Comparison of ENCODE assay signal across 17 cellular contexts in the genomic region with DNA sequence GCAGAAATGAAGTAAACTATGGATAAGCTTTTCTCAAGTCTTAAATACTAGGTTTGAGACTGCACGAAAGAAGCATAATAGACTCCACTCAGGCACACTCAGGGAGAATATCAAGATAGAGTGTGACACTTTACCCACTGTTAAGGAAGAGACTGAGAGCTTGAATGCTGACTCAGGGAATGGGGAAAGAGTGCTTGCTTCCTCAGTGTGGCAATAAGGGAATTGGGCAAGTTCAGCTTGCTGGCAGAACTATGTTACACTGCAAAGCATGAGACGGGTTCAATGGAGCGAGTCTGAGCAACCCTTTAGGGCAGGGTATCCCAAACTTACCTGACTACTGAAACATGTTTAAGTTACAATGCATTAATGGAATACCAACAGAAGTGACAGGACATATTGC.
DNase-seq lines count a peak whose midpoint lies in the region; TF ChIP-seq lines count a peak whose summit lies in the region.
"Had no signal": no experiment of that assay in that cellular context is flagged by ENCODE, and none has a peak within 500 bp of the region (broad histone marks: within the 10 kb centered on the region; RNA-seq: fewer than 3 reads in every experiment).

No MANE protein-coding gene starts in this region.

- 92 to 100% methylated on average over 3 of the region's 3 CpGs for WGBS in endodermal cell (ENCODE audit: insufficient coverage in 1 of 2, insufficient read length in 1 of 2), 2 experiments
- 48 to 83% (median 63%) methylated on average over 3 of the region's 3 CpGs for WGBS in spleen, 5 donors

- H3K4me1 ChIP-seq in endodermal cell (ENCODE audit: control insufficient read depth, insufficient read depth, low read length) (peaks cover 2% of the 10 kb centered on the region), spleen (peaks cover 0 to 29% (median 0%) of the 10 kb centered on the region in 6 donors)
- H3K4me1 ChIP-seq: HAP-1, pancreas had no signal

- no peaks in the 10 kb centered on the region for H3K4me1 Mint-ChIP-seq in endodermal cell
- peaks cover 8% of the 10 kb centered on the region for H3K4me1 Mint-ChIP-seq in Calu3 (ENCODE audit: low read depth, unreplicated experiment)

- H3K4me3 ChIP-seq in SK-N-MC (no peak overlapping the region), fibroblast of the aortic adventitia (ENCODE audit: low read depth, low read length) (no peak overlapping the region), endodermal cell (ENCODE audit: low read length) (no peak overlapping the region), spleen (no peak overlapping the region)
- H3K4me3 ChIP-seq: HAP-1, pancreas had no signal

- no TSS peak for BruUV-seq in Calu3 (replicated peaks; lab: Mats Ljungman, UMichigan)

- no peak for TF ChIP-seq CTCF in fibroblast of the aortic adventitia (IDR thresholded peaks at IDR 0.05; ENCODE audit: insufficient read depth, low read length)
- no peak for TF ChIP-seq CTCF in endodermal cell (conservative IDR thresholded peaks at IDR 0.05)
- TF ChIP-seq CTCF in spleen (IDR thresholded peaks at IDR 0.05 in 8 of 11, conservative IDR thresholded peaks at IDR 0.05 in 3 of 11): no peak
- no peak for TF ChIP-seq CTCF in Calu3 (IDR thresholded peaks at IDR 0.05; ENCODE audit: unreplicated experiment)

- H3K27me3 Mint-ChIP-seq in endodermal cell (ENCODE audit: insufficient read depth) (no peaks in the 10 kb centered on the region), Calu3 (ENCODE audit: unreplicated experiment) (no peaks in the 10 kb centered on the region)
- H3K27me3 Mint-ChIP-seq: stimulated activated memory B cell treated with anti-CD40 and anti-IgM and Interleukin-4, amounts not matched to agents 10 μg/mL and 1 μg/mL and 100 μg/mL, for 72 hours had no signal

- DNase-seq in GF-D8 (lab: John Stamatoyannopoulos, UW) (peak; percentile 32), SK-N-MC (ENCODE audit: low read depth, low spot score) (peak; percentile 24), fibroblast of the aortic adventitia (ENCODE audit: low read depth) (peak; percentile 6), mucosa of gallbladder (ENCODE audit: low spot score) (peak; percentile 18), endodermal cell (no peak), NCI-H187 treated with DMSO at 0.1 percent for 48 hours (lab: John Stamatoyannopoulos, UW) (no peak), spleen (no peak), Calu3 (no peak)
- DNase-seq: activated CD4-positive, alpha-beta T cell treated with anti-CD3 and anti-CD28 coated beads for 1 hour; activated T-cell treated with anti-CD3 and anti-CD28 coated beads, Interleukin-2, amount 50 U/mL, for 1 hour; dermis blood vessel endothelial cell; NCI-H1417 treated with DMSO at 0.1 percent for 48 hours; NCI-H774; stimulated activated CD4-positive, alpha-beta T cell treated with anti-CD3 and anti-CD28 coated beads, Interleukin-4, amount 100 ng/mL, for 1 hour had no signal

- intact Hi-C loops in spleen (cut with DNase I; ENCODE audit: low total_unique reads): no loop called here
- intact Hi-C loops in Calu3 (cut with micrococcal nuclease; ENCODE audit: unreplicated experiment): no loop called here

- H3K27ac ChIP-seq in SK-N-MC (no peak overlapping the region), endodermal cell (ENCODE audit: low read depth, low read length) (no peak overlapping the region), spleen (peak overlapping the region in 4 of 8 donors; percentile 39 to 65 (median 42))
- H3K27ac ChIP-seq: pancreas had no signal

- no peak overlapping the region for H3K9ac ChIP-seq in SK-N-MC (ENCODE audit: insufficient read length)
- no peak overlapping the region for H3K9ac ChIP-seq in endodermal cell (ENCODE audit: extremely low read depth, low read length, poor library complexity, severe bottlenecking)

- H3K36me3 Mint-ChIP-seq in endodermal cell (ENCODE audit: low read depth): no peaks in the 10 kb centered on the region
- no peaks in the 10 kb centered on the region for H3K36me3 Mint-ChIP-seq in Calu3 (ENCODE audit: insufficient read depth, unreplicated experiment)
- H3K36me3 Mint-ChIP-seq: stimulated activated memory B cell treated with anti-CD40 and anti-IgM and Interleukin-4, amounts not matched to agents 10 μg/mL and 1 μg/mL and 100 μg/mL, for 72 hours had no signal

- H3K9me3 Mint-ChIP-seq in endodermal cell (no peaks in the 10 kb centered on the region), Calu3 (ENCODE audit: low read depth, unreplicated experiment) (no peaks in the 10 kb centered on the region)

- TF ChIP-seq POLR2A in spleen (IDR thresholded peaks at IDR 0.05): no peak

- H3K4me3 Mint-ChIP-seq in endodermal cell (no peak overlapping the region), Calu3 (ENCODE audit: low read depth, unreplicated experiment) (no peak overlapping the region)
- H3K4me3 Mint-ChIP-seq: stimulated activated memory B cell treated with anti-CD40 and anti-IgM and Interleukin-4, amounts not matched to agents 10 μg/mL and 1 μg/mL and 100 μg/mL, for 72 hours had no signal

- H3K9me3 ChIP-seq in SK-N-MC (ENCODE audit: low read depth, low read length) (no peaks in the 10 kb centered on the region), endodermal cell (ENCODE audit: control insufficient read depth, low read length) (no peaks in the 10 kb centered on the region), spleen (no peaks in the 10 kb centered on the region)
- H3K9me3 ChIP-seq: HAP-1, pancreas had no signal

- H3K27ac Mint-ChIP-seq in endodermal cell (no peak overlapping the region), Calu3 (ENCODE audit: unreplicated experiment) (no peak overlapping the region)
- H3K27ac Mint-ChIP-seq: stimulated activated memory B cell treated with anti-CD40 and anti-IgM and Interleukin-4, amounts not matched to agents 10 μg/mL and 1 μg/mL and 100 μg/mL, for 72 hours had no signal

- H3K27me3 ChIP-seq in endodermal cell (ENCODE audit: control insufficient read depth, insufficient read depth, low read length, poor library complexity, severe bottlenecking): no peaks in the 10 kb centered on the region
- H3K27me3 ChIP-seq in spleen (replicated peaks in 1 of 7): no peaks in the 10 kb centered on the region
- H3K27me3 ChIP-seq: pancreas had no signal

- CTCF ChIA-PET in Calu3 (lab: Charles Lee): no interaction called here

- H3K36me3 ChIP-seq in SK-N-MC (ENCODE audit: insufficient read depth, low read length) (no peaks in the 10 kb centered on the region), endodermal cell (ENCODE audit: control insufficient read depth, insufficient read depth, low read length) (no peaks in the 10 kb centered on the region), spleen (no peaks in the 10 kb centered on the region)
- H3K36me3 ChIP-seq: HAP-1, pancreas had no signal

Comparison
In these comparisons a context has a peak if more than half of its experiments do, and no peak if none do; other contexts are left out.
1. DNase-seq: peak in GF-D8 (single experiment), SK-N-MC (single experiment), fibroblast of the aortic adventitia (single experiment) and mucosa of gallbladder (single experiment); none in endodermal cell (single experiment), NCI-H187 treated with DMSO at 0.1 percent for 48 hours (single experiment), spleen (single experiment) and Calu3 (single experiment).